Comparison of ENCODE assay signal across 8 cellular contexts in genomic region chr12:116508145-116509121, GRCh38. TPM values are rescaled to one million over a fixed set of nuclear protein-coding genes. Genes with fewer than 3 reads are reported as not detected.
DNase-seq lines count a peak whose midpoint lies in the region; ATAC-seq and TF ChIP-seq lines count a peak whose summit lies in the region.

No MANE protein-coding gene starts in this region.

- H3K27me3 Mint-ChIP-seq in CD4-positive, alpha-beta memory T cell = peaks cover 0 to 12% of the 10 kb centered on the region in 2 donors

- no peaks in the 10 kb centered on the region for H3K36me3 Mint-ChIP-seq in CD4-positive, alpha-beta memory T cell

- CTCF ChIA-PET in CD4-positive, alpha-beta memory T cell (lab: Charles Lee; ENCODE audit: partially characterized antibody) = no interaction called here

- POLR2A ChIA-PET in CD4-positive, alpha-beta memory T cell (lab: Charles Lee; ENCODE audit: partially characterized antibody) = interaction anchor here (0.8 to 2.4 kb wide), 2 partner anchors 30 to 51 kb away, joined by 4 to 11 read pairs; partner anchors contain the start of gene MAP1LC3B2

- H3K4me3 Mint-ChIP-seq in CD4-positive, alpha-beta memory T cell = peak overlapping the region; percentile 21 to 75 (median 60)

- H3K4me1 Mint-ChIP-seq in CD4-positive, alpha-beta memory T cell = peaks cover 3 to 13% (median 6%) of the 10 kb centered on the region in 4 donors

- TF ChIP-seq RAD21 in Ishikawa (IDR thresholded peaks at IDR 0.05; ENCODE audit: low read depth) = no peak

- H3K27ac Mint-ChIP-seq in CD4-positive, alpha-beta memory T cell = no peak overlapping the region

- in situ Hi-C loops in brain microvascular endothelial cell (cut with HindIII; ENCODE audit: low pct_ligation_motif_present, low sequenced_read_pairs) = no loop called here

- no peak overlapping the region for H3K4me3 ChIP-seq in CD4-positive, alpha-beta memory T cell (ENCODE audit: low read length in 2 of 2)
- H3K4me3 ChIP-seq in brain microvascular endothelial cell (ENCODE audit: low read depth, low read length) = peak overlapping the region; percentile 50
- peak overlapping the region; percentile 30 to 36 for H3K4me3 ChIP-seq in left lung

- peaks cover 4% of the 10 kb centered on the region for H3K4me1 ChIP-seq in CD4-positive, alpha-beta memory T cell (ENCODE audit: insufficient read depth, low read length)
- H3K4me1 ChIP-seq in left lung = peaks cover 4 to 17% of the 10 kb centered on the region in 2 donors

- TF ChIP-seq CTCF in brain microvascular endothelial cell (IDR thresholded peaks at IDR 0.05; ENCODE audit: low read depth, low read length, missing control alignments) (no peak), left lung (IDR thresholded peaks at IDR 0.05) (no peak)

- DNase-seq in CD4-positive, alpha-beta memory T cell = peak in 3 of 5 donors; percentile 1 to 11 (median 6)
- DNase-seq in brain microvascular endothelial cell (no peak), left lung (peak; percentile 38 to 86), T1000 (lab: John Stamatoyannopoulos, UW) (no peak), NCI-H510A treated with DMSO at 0.1 percent for 48 hours (lab: John Stamatoyannopoulos, UW) (no peak)
- peak; percentile 42 for DNase-seq in stimulated activated naive CD8-positive, alpha-beta T cell treated with anti-CD3 and anti-CD28 coated beads, Interleukin-15, Interleukin-2, amounts not matched to agents 100 U/mL and 50 U/mL, for 24 hours

- no peak for TF ChIP-seq EP300 in Ishikawa (IDR thresholded peaks at IDR 0.05; ENCODE audit: borderline replicate concordance)

- H3K27ac ChIP-seq in CD4-positive, alpha-beta memory T cell (ENCODE audit: low read depth, low read length) = no peak overlapping the region
- H3K27ac ChIP-seq in brain microvascular endothelial cell (no peak overlapping the region), left lung (peak overlapping the region in 1 of 2 donors; percentile 35)

- H3K27me3 ChIP-seq in CD4-positive, alpha-beta memory T cell (ENCODE audit: insufficient read depth, low read length) = no peaks in the 10 kb centered on the region
- H3K27me3 ChIP-seq in brain microvascular endothelial cell (replicated peaks) (no peaks in the 10 kb centered on the region), left lung (peaks cover 0 to 29% of the 10 kb centered on the region in 2 donors)

- H3K9me3 ChIP-seq in CD4-positive, alpha-beta memory T cell (ENCODE audit: control insufficient read depth in 1 of 2, low read length in 2 of 2) = no peaks in the 10 kb centered on the region
- H3K9me3 ChIP-seq in left lung = no peaks in the 10 kb centered on the region

- no peaks in the 10 kb centered on the region for H3K9me3 Mint-ChIP-seq in CD4-positive, alpha-beta memory T cell

- intact Hi-C loops in CD4-positive, alpha-beta memory T cell (cut with micrococcal nuclease) = no loop called here
- intact Hi-C loops in left lung (cut with DNase I) = no loop called here

- ATAC-seq in left lung (peak; percentile 58), GM21717 (IDR thresholded peaks at IDR 0.05; ENCODE audit: unreplicated experiment) (no peak)
- peak; percentile 73 for ATAC-seq in stimulated activated naive CD8-positive, alpha-beta T cell treated with anti-CD3 and anti-CD28 coated beads, Interleukin-15, Interleukin-2, amounts not matched to agents 100 U/mL and 50 U/mL, for 24 hours

- H3K36me3 ChIP-seq in CD4-positive, alpha-beta memory T cell (ENCODE audit: insufficient read depth, low read length) = no peaks in the 10 kb centered on the region
- no peaks in the 10 kb centered on the region for H3K36me3 ChIP-seq in brain microvascular endothelial cell (replicated peaks)
- no peaks in the 10 kb centered on the region for H3K36me3 ChIP-seq in left lung

TF ChIP-seq in Ishikawa, 13 proteins besides CTCF, POLR2A, EP300 and RAD21:
- TF ChIP-seq EGR1 (IDR thresholded peaks at IDR 0.05) = peak; percentile 64
- TF ChIP-seq NFIC (IDR thresholded peaks at IDR 0.05) = no peak
- TF ChIP-seq MAX (IDR thresholded peaks at IDR 0.05) = no peak

RNA-seq across cellular contexts. Expression of gene MAP1LC3B2, which starts 50.7 kb away (rescaled TPM):
- 1 to 10 TPM; 1.7 to 2.9 TPM for total RNA-seq in CD4-positive, alpha-beta memory T cell
- 1 to 10 TPM; 4.4 to 6.8 TPM for polyA plus RNA-seq in CD4-positive, alpha-beta memory T cell
- 1 to 10 TPM in 1 of 2 donors, not detected in 1; 1.5 TPM for total RNA-seq in left lung

Comparison
In these comparisons a context has a peak if more than half of its experiments do, and no peak if none do; other contexts are left out.
1. DNase-seq: peak in CD4-positive, alpha-beta memory T cell (3 of 5), left lung (2 of 2) and stimulated activated naive CD8-positive, alpha-beta T cell treated with anti-CD3 and anti-CD28 coated beads, Interleukin-15, Interleukin-2, amounts not matched to agents 100 U/mL and 50 U/mL, for 24 hours (single experiment); none in brain microvascular endothelial cell (single experiment), T1000 (single experiment) and NCI-H510A treated with DMSO at 0.1 percent for 48 hours (single experiment).
2. H3K4me3 ChIP-seq: peak in brain microvascular endothelial cell (single experiment) and left lung (2 of 2); none in CD4-positive, alpha-beta memory T cell (0 of 2).